1 cellular context compared by ENCODE assay signal in the genomic region with DNA sequence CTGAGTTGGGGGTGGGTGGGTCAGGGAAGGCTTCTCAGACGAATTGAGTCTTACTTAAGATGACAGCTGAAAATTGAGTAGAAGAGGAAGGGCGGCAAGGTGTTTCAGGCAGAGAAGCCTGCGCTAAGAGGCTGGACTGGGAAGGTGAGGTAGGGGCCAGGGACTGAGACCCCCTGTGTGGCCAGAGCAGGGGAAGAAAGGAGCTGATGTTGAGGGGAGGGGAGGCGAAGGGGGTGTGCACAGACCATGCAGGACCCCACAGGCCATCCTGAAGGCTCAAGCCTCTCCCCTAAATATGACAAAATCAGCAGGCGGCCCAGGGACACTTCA.
TF ChIP-seq lines count a peak whose summit lies in the region.

No MANE protein-coding gene starts in this region.

TF ChIP-seq in H1, 55 proteins besides CTCF, POLR2A, EP300 and RAD21:
- TF ChIP-seq SP1 (IDR thresholded peaks at IDR 0.05; ENCODE audit: low read depth, low read length) (no peak), SRF (IDR thresholded peaks at IDR 0.05; ENCODE audit: low read depth, low read length) (no peak), HDAC2 (IDR thresholded peaks at IDR 0.05; ENCODE audit: borderline replicate concordance in 1 of 2, low read depth in 2 of 2, low read length in 2 of 2) (no peak), PHF8 (conservative IDR thresholded peaks at IDR 0.05; ENCODE audit: low read depth, low read length) (0 out of 2 replicates have a peak, but pooled peaks have one; percentile 4), JUND (IDR thresholded peaks at IDR 0.05; ENCODE audit: low read length) (no peak), KDM1A (IDR thresholded peaks at IDR 0.05; ENCODE audit: borderline replicate concordance, low read length) (no peak)
